ENCODE assay signal across 9 cellular contexts in genomic region chr2:95401480-95401879, GRCh38. TPM values are rescaled to one million over a fixed set of nuclear protein-coding genes. Genes with fewer than 3 reads are reported as not detected.
A peak's percentile ranks its signal among the peaks of the same experiment; 100 is the strongest.
DNase-seq lines count a peak whose midpoint lies in the region; ATAC-seq, FAIRE-seq and TF ChIP-seq lines count a peak whose summit lies in the region.
"Had no signal": no experiment of that assay in that cellular context is flagged by ENCODE, and none has a peak within 500 bp of the region (broad histone marks: within the 10 kb centered on the region; RNA-seq: fewer than 3 reads in every experiment).

No MANE protein-coding gene starts in this region.

- no peak overlapping the region for H4K8ac ChIP-seq in mesendoderm (ENCODE audit: low read depth, low read length)

- CTCF ChIA-PET in K562 (lab: Yijun Ruan, JAX; ENCODE audit: low intra/inter-chr PET ratio) = no interaction called here

- intact Hi-C loops in K562 (cut with micrococcal nuclease) = no loop called here

- DNase-seq in cardiac muscle cell (ENCODE audit: low read depth in 1 of 2, low spot score in 1 of 2) (no peak), right atrium auricular region (ENCODE audit: low spot score) (no peak), K562 (ENCODE audit: extremely low read depth in 1 of 4, low spot score in 3 of 4) (no peak), mesendoderm (no peak), upper lobe of left lung (no peak), NCI-H2227 (lab: John Stamatoyannopoulos, UW; ENCODE audit: unreplicated experiment) (no peak), NCI-H2196 (lab: John Stamatoyannopoulos, UW; ENCODE audit: unreplicated experiment) (no peak)
- DNase-seq: stimulated activated naive CD4-positive, alpha-beta T cell had no signal

- TF ChIP-seq EP300 in K562 (IDR thresholded peaks at IDR 0.05; ENCODE audit: low read length) = no peak
- no peak for TF ChIP-seq EP300 in upper lobe of left lung (IDR thresholded peaks at IDR 0.05)

- no peak overlapping the region for H2BK15ac ChIP-seq in mesendoderm (replicated peaks; ENCODE audit: low read depth)

- H4K5ac ChIP-seq in mesendoderm (ENCODE audit: low read length) = no peak overlapping the region

- H3K4me2 ChIP-seq in K562 (ENCODE audit: insufficient read depth, low read length) (peak overlapping the region; percentile 93), mesendoderm (ENCODE audit: low read length) (peak overlapping the region; percentile 59)

- 66% methylated on average over 9 of the region's 9 CpGs for WGBS in K562 (ENCODE audit: insufficient coverage, low coverage, missing lambda C conversion rate)
- no CpG with 5 or more reads among the region's 9 CpGs for WGBS in mesendoderm (ENCODE audit: extremely low coverage, insufficient coverage, low lambda C conversion rate)
- WGBS in upper lobe of left lung, 2 donors = 72 to 79% methylated on average over 9 of the region's 9 CpGs

- H3K9me1 ChIP-seq in K562 (ENCODE audit: control insufficient read depth, insufficient read depth, low read length) = no peaks in the 10 kb centered on the region

- H2AFZ ChIP-seq in K562 (ENCODE audit: low read depth, low read length) = peak overlapping the region; percentile 98; the same call in 1 of the 2 replicates

- H2BK120ac ChIP-seq in mesendoderm (ENCODE audit: low read depth, low read length) = no peak overlapping the region

- no peak for TF ChIP-seq CTCF in cardiac muscle cell (IDR thresholded peaks at IDR 0.05; ENCODE audit: low read depth, low read length)
- TF ChIP-seq CTCF in right atrium auricular region (IDR thresholded peaks at IDR 0.05) = no peak
- TF ChIP-seq CTCF in K562 (IDR thresholded peaks at IDR 0.05 in 2 of 3, conservative IDR thresholded peaks at IDR 0.05 in 1 of 3; ENCODE audit: insufficient read depth in 2 of 3, low read depth in 1 of 3, low read length in 3 of 3) = no peak
- TF ChIP-seq CTCF in upper lobe of left lung (IDR thresholded peaks at IDR 0.05) = no peak

- H3K9me3 ChIP-seq in cardiac muscle cell (ENCODE audit: low read depth) = no peaks in the 10 kb centered on the region
- H3K9me3 ChIP-seq in right atrium auricular region = no peaks in the 10 kb centered on the region
- no peaks in the 10 kb centered on the region for H3K9me3 ChIP-seq in K562 (replicated peaks; ENCODE audit: control insufficient read depth, insufficient read depth, low read depth, low read length)
- H3K9me3 ChIP-seq in upper lobe of left lung = no peaks in the 10 kb centered on the region

- H3K9ac ChIP-seq in K562 (ENCODE audit: insufficient read depth in 1 of 2, low read depth in 2 of 2, low read length in 2 of 2) = peak overlapping the region; percentile 89 to 97; a peak in 3 of 4 replicates
- H3K9ac ChIP-seq in mesendoderm (ENCODE audit: low read length) = peak overlapping the region; percentile 67

- H3K27me3 ChIP-seq in cardiac muscle cell = no peaks in the 10 kb centered on the region
- no peaks in the 10 kb centered on the region for H3K27me3 ChIP-seq in right atrium auricular region
- peaks cover 0 to 9% of the 10 kb centered on the region in 2 experiments; a peak in 2 of 5 replicates for H3K27me3 ChIP-seq in K562 (ENCODE audit: control insufficient read depth in 2 of 2, insufficient read depth in 2 of 2, low read length in 2 of 2)
- H3K27me3 ChIP-seq in mesendoderm (ENCODE audit: insufficient read depth, low read length, poor library complexity) = no peaks in the 10 kb centered on the region
- no peaks in the 10 kb centered on the region for H3K27me3 ChIP-seq in upper lobe of left lung

- no peak overlapping the region for H3K4ac ChIP-seq in mesendoderm (ENCODE audit: low read depth, low read length)

- H3K4me1 ChIP-seq in cardiac muscle cell (ENCODE audit: low read depth) (peaks cover 5% of the 10 kb centered on the region), right atrium auricular region (peaks cover 0 to 19% of the 10 kb centered on the region in 2 donors), K562 (replicated peaks in 1 of 2; ENCODE audit: control insufficient read depth in 2 of 2, insufficient read depth in 2 of 2, low read length in 2 of 2) (peaks cover 10 to 12% of the 10 kb centered on the region in 2 experiments; a peak in 4 of 5 replicates), mesendoderm (ENCODE audit: control insufficient read depth, low read depth, low read length) (no peaks in the 10 kb centered on the region), upper lobe of left lung (peaks cover 15 to 22% (median 17%) of the 10 kb centered on the region in 4 donors)

- TF ChIP-seq RAD21 in K562 (CRISPR knock-in tag; conservative IDR thresholded peaks at IDR 0.05 in 1 of 2, IDR thresholded peaks at IDR 0.05 in 1 of 2) = no peak

- ATAC-seq in K562 = no peak
- ATAC-seq in upper lobe of left lung (ENCODE audit: low FRiP score in 2 of 2) = no peak
- ATAC-seq in GM18870 (IDR thresholded peaks at IDR 0.05; ENCODE audit: unreplicated experiment) = no peak

- H3K79me1 ChIP-seq in mesendoderm (ENCODE audit: low read length) = peaks cover 3% of the 10 kb centered on the region

- no peak overlapping the region for H3K23ac ChIP-seq in mesendoderm (ENCODE audit: low read length)

- H3K27ac ChIP-seq in cardiac muscle cell (peak overlapping the region; percentile 85), right atrium auricular region (no peak overlapping the region), K562 (ENCODE audit: extremely low read depth, low read depth, low read length) (no peak overlapping the region), mesendoderm (ENCODE audit: low read depth, low read length) (no peak overlapping the region), upper lobe of left lung (no peak overlapping the region)

- no peak overlapping the region for H2AK5ac ChIP-seq in mesendoderm (ENCODE audit: low read length)

- H4K20me1 ChIP-seq in K562 (replicated peaks; ENCODE audit: control insufficient read depth, insufficient read depth, low read length) = 0 out of 2 replicates have a peak, but pooled peaks cover 4% of the 10 kb centered on the region

- no peak overlapping the region for H2BK5ac ChIP-seq in mesendoderm (ENCODE audit: low read length)

- H3K4me3 ChIP-seq in cardiac muscle cell = peak overlapping the region; percentile 89
- peak overlapping the region in 1 of 2 donors; percentile 80 for H3K4me3 ChIP-seq in right atrium auricular region
- H3K4me3 ChIP-seq in K562 = peak overlapping the region; percentile 94
- no peak overlapping the region for H3K4me3 ChIP-seq in mesendoderm (ENCODE audit: low read length)
- peak overlapping the region in 3 of 4 donors; percentile 70 to 96 (median 81) for H3K4me3 ChIP-seq in upper lobe of left lung

- peaks cover 29% of the 10 kb centered on the region for H3K79me2 ChIP-seq in K562 (ENCODE audit: control insufficient read depth, insufficient read depth, low read length)
- H3K79me2 ChIP-seq in mesendoderm (ENCODE audit: control insufficient read depth, insufficient read depth, low read length) = peaks cover 9% of the 10 kb centered on the region

- in situ Hi-C loops in K562 (cut with MboI) = loop anchor here (10.0 kb wide), 1 partner anchor 1693 kb away; the partner anchor contains the start of gene FAHD2B

- TF ChIP-seq POLR2A in K562 (conservative IDR thresholded peaks at IDR 0.05) (no peak), upper lobe of left lung (IDR thresholded peaks at IDR 0.05) (no peak)

- no peak for FAIRE-seq in K562 (lab: Jason Lieb, UNC)

- POLR2A ChIA-PET in K562 (lab: Yijun Ruan, JAX) = interaction anchor here (0.7 kb wide), 1 partner anchor 12 kb away, joined by 3 read pairs; no protein-coding TSS in a partner anchor

- no TSS peak for BruUV-seq in K562 (replicated peaks; lab: Mats Ljungman, UMichigan)

- peak overlapping the region; percentile 81 for H3K56ac ChIP-seq in mesendoderm (ENCODE audit: low read length)

- no peaks in the 10 kb centered on the region for H3K36me3 ChIP-seq in cardiac muscle cell
- H3K36me3 ChIP-seq in right atrium auricular region = no peaks in the 10 kb centered on the region
- peaks cover 3% of the 10 kb centered on the region; the same call in 1 of the 3 replicates for H3K36me3 ChIP-seq in K562 (ENCODE audit: control insufficient read depth, insufficient read depth, low read length)
- no peaks in the 10 kb centered on the region for H3K36me3 ChIP-seq in mesendoderm (ENCODE audit: control insufficient read depth, insufficient read depth, low read length)
- no peaks in the 10 kb centered on the region for H3K36me3 ChIP-seq in upper lobe of left lung

- no peak overlapping the region for H3K18ac ChIP-seq in mesendoderm (ENCODE audit: low read length)

TF ChIP-seq in K562, 482 proteins besides CTCF, POLR2A, EP300 and RAD21 (continues in another document):
- TF ChIP-seq PURB (CRISPR knock-in tag; IDR thresholded peaks at IDR 0.05; ENCODE audit: low read depth) (no peak), CEBPG (CRISPR knock-in tag; IDR thresholded peaks at IDR 0.05) (no peak), CEBPG (tag; conservative IDR thresholded peaks at IDR 0.05 in 1 of 2, IDR thresholded peaks at IDR 0.05 in 1 of 2) (no peak), SMARCB1 (IDR thresholded peaks at IDR 0.05; ENCODE audit: insufficient read length, low read depth) (no peak), XRCC4 (IDR thresholded peaks at IDR 0.05; ENCODE audit: extremely low read depth, insufficient read depth, insufficient read length) (no peak), SRSF7 (optimal IDR thresholded peaks at IDR 0.05; ENCODE audit: low read depth, low read length) (no peak), ADNP (tag; IDR thresholded peaks at IDR 0.05) (no peak)

RNA-seq across cellular contexts. Expression of gene FAHD2A, which starts 1.0 kb away (rescaled TPM):
- 57.7 and 64.9 TPM in 2 replicates for total RNA-seq in cardiac muscle cell
- polyA plus RNA-seq in cardiac muscle cell = 66.1 and 66.5 TPM in 2 replicates
- 10 to 100 TPM; 19.9 to 27.5 TPM for total RNA-seq in right atrium auricular region
- total RNA-seq in K562 (2011; cell fraction: chromatin; rRNA removed; ENCODE audit: low replicate concordance) = 52.2 and 88.3 TPM in 2 replicates
- 76.5 and 80.0 TPM in 2 replicates for total RNA-seq in K562 (2011; cell fraction: nucleolus; rRNA removed)
- 71.1 and 87.4 TPM in 2 replicates for total RNA-seq in K562 (2011; cell fraction: nucleoplasm; rRNA removed)
- total RNA-seq in K562 (2014; rRNA removed) = 31.8 and 40.7 TPM in 2 replicates
- total RNA-seq in K562 (2014; rRNA removed; fragmentation: Illumina TruSeq; extraction: Trizol) = 22.4 and 30.3 TPM in 2 replicates
- 28.4 and 29.2 TPM in 2 replicates for total RNA-seq in K562 (2015; rRNA removed; fragmentation: Illumina TruSeq; extraction: Trizol)
- total RNA-seq in K562 (2021) = 36.6 and 37.5 TPM in 2 replicates
- 41.0 and 53.4 TPM in 2 replicates for polyA plus RNA-seq in K562 (2011; rRNA removed)
- polyA plus RNA-seq in K562 (2011; cell fraction: cytosol; rRNA removed) = 45.5 and 47.0 TPM in 2 replicates
- polyA plus RNA-seq in K562 (2011; cell fraction: nucleus; rRNA removed) = 139 and 155 TPM in 2 replicates
- 22.1 and 42.2 TPM in 2 replicates for polyA plus RNA-seq in K562 (2012)
- 34.8 and 35.9 TPM in 2 replicates for polyA plus RNA-seq in K562 (2014; fragmentation: Illumina TruSeq; extraction: Trizol)
- polyA plus RNA-seq in K562 (2014; fragmentation: Nextera tagmentation; extraction: Ambion mirVana) = 10 to 100 TPM; 13.8 to 21.0 TPM
- polyA plus RNA-seq in K562 (2014; rRNA removed) = 30.4 and 38.3 TPM in 2 replicates
- 33.9 and 36.1 TPM in 2 replicates for polyA minus RNA-seq in K562 (2011; rRNA and poly(A)+ RNA removed)
- 25.0 and 26.4 TPM in 2 replicates for polyA minus RNA-seq in K562 (2011; cell fraction: cytosol; rRNA and poly(A)+ RNA removed)
- polyA minus RNA-seq in K562 (2011; cell fraction: nucleus; rRNA and poly(A)+ RNA removed) = 39.6 and 44.7 TPM in 2 replicates
- polyA plus RNA-seq in mesendoderm (2013, experiment 1 of 2) = 15.4 TPM
- polyA plus RNA-seq in mesendoderm (2013, experiment 2 of 2) = 15.0 TPM
- total RNA-seq in upper lobe of left lung = 10 to 100 TPM; 18.9 to 23.3 (median 22.2) TPM
